In genomic region chr15:64046347-64047153, GRCh38 we compare ENCODE assay signal across 8 cellular contexts. TPM values are rescaled to one million over a fixed set of nuclear protein-coding genes. Genes with fewer than 3 reads are reported as not detected.
DNase-seq lines count a peak whose midpoint lies in the region; FAIRE-seq and TF ChIP-seq lines count a peak whose summit lies in the region.

TSS of gene DAPK2 (minus strand) at chr15:64046485. CDS start at chr15:64040261, 6,224 bp downstream.

- H3K36me3 Mint-ChIP-seq in astrocyte (ENCODE audit: low read depth, unreplicated experiment): peaks cover 2% of the 10 kb centered on the region

- H3K9me3 Mint-ChIP-seq in astrocyte (ENCODE audit: unreplicated experiment): peaks cover 3% of the 10 kb centered on the region

- peaks cover 66% of the 10 kb centered on the region for H3K27me3 Mint-ChIP-seq in astrocyte (ENCODE audit: low read depth, unreplicated experiment)

- H3K27ac Mint-ChIP-seq in astrocyte (ENCODE audit: unreplicated experiment): no peak within 1 kb of the TSS

- H3K4me3 ChIP-seq in astrocyte (ENCODE audit: insufficient read depth, low read depth, low read length) (peak within 1 kb of the TSS; percentile 62), uterus (peak within 1 kb of the TSS; percentile 35 to 47)

- H3K9me3 ChIP-seq in astrocyte (ENCODE audit: insufficient read depth, low read depth, low read length): no peaks in the 10 kb centered on the region
- H3K9me3 ChIP-seq in uterus: no peaks in the 10 kb centered on the region

- H3K36me3 ChIP-seq in astrocyte (ENCODE audit: insufficient read depth, low read length) (no peaks in the 10 kb centered on the region), uterus (no peaks in the 10 kb centered on the region)

- peak within 1 kb of the TSS; percentile 77 for H3K4me3 Mint-ChIP-seq in astrocyte (ENCODE audit: unreplicated experiment)

- H3K27me3 ChIP-seq in astrocyte (ENCODE audit: insufficient read depth, low read length) (peaks cover 7% of the 10 kb centered on the region), uterus (no peaks in the 10 kb centered on the region)

- TF ChIP-seq CTCF in AG09319 (IDR thresholded peaks at IDR 0.05; ENCODE audit: low read depth, low read length) (peak; percentile 59), astrocyte (IDR thresholded peaks at IDR 0.05; ENCODE audit: insufficient read depth, low read depth, low read length) (peak; percentile 44), uterus (IDR thresholded peaks at IDR 0.05) (peak; percentile 59 to 79 (median 70))

- H3K4me1 ChIP-seq in astrocyte (ENCODE audit: insufficient read depth, low read length) (peaks cover 6% of the 10 kb centered on the region), uterus (no peaks in the 10 kb centered on the region)

- H3K4me1 Mint-ChIP-seq in astrocyte (ENCODE audit: low read depth, unreplicated experiment): peaks cover 14% of the 10 kb centered on the region

- no peak for DNase-seq in AG09319 (ENCODE audit: extremely low read depth, low read depth)
- DNase-seq in KG1 (lab: John Stamatoyannopoulos, UW): peak; percentile 27
- peak; percentile 52 for DNase-seq in T-helper 22 cell (ENCODE audit: low read depth)
- peak; percentile 26 for DNase-seq in astrocyte (ENCODE audit: low read depth)
- peak; percentile 83 for DNase-seq in hepatic stellate cell (ENCODE audit: low spot score)
- DNase-seq in renal cortical epithelial cell (ENCODE audit: low read depth): peak; percentile 8
- peak; percentile 44 to 66 for DNase-seq in uterus

- intact Hi-C loops in uterus (cut with DNase I; ENCODE audit: low total_unique reads): no loop called here

- H3K9ac ChIP-seq in astrocyte (ENCODE audit: low read length): peak within 1 kb of the TSS; percentile 68

- H3K27ac ChIP-seq in astrocyte (ENCODE audit: low read depth, low read length) (no peak within 1 kb of the TSS), uterus (no peak within 1 kb of the TSS)

- H2AFZ ChIP-seq in astrocyte (ENCODE audit: low read depth, low read length): peak within 1 kb of the TSS; percentile 95

- H3K4me2 ChIP-seq in astrocyte (ENCODE audit: low read length): peak within 1 kb of the TSS; percentile 90

- TF ChIP-seq POLR2A in GM19193 (IDR thresholded peaks at IDR 0.05; ENCODE audit: extremely low read depth, insufficient read depth, insufficient read length): peak; percentile 21
- no peak for TF ChIP-seq POLR2A in uterus (IDR thresholded peaks at IDR 0.05)

- FAIRE-seq in astrocyte (lab: Jason Lieb, UNC): no peak

- no peaks in the 10 kb centered on the region for H4K20me1 ChIP-seq in astrocyte (ENCODE audit: insufficient read depth, low read length)

- H3K79me2 ChIP-seq in astrocyte (ENCODE audit: insufficient read depth, low read length): no peaks in the 10 kb centered on the region

RNA-seq across cellular contexts. Expression of gene DAPK2, which starts in this region (rescaled TPM):
- total RNA-seq in astrocyte: 0.52 and 0.60 TPM in 2 replicates
- total RNA-seq in renal cortical epithelial cell: 0.17 and 0.94 TPM in 2 replicates
- total RNA-seq in uterus: 1 to 10 TPM in 3 of 4 donors, under 1 TPM in 1; 0.88 to 5.3 (median 1.4) TPM

Comparison
In these comparisons a context has a peak if more than half of its experiments do, and no peak if none do; other contexts are left out.
1. Peak in DNase-seq, H3K4me3 ChIP-seq, H3K9ac ChIP-seq and H3K4me2 ChIP-seq in astrocyte; RNA of the gene not detected or under 1 TPM.
2. Peak in DNase-seq in renal cortical epithelial cell; RNA of the gene not detected or under 1 TPM.